16 cellular contexts compared by ENCODE assay signal in genomic region chr2:110166246-110166645, GRCh38. TPM values are rescaled to one million over a fixed set of nuclear protein-coding genes. Genes with fewer than 3 reads are reported as not detected.
"Had no signal": no experiment of that assay in that cellular context is flagged by ENCODE, and none has a peak within 500 bp of the region (broad histone marks: within the 10 kb centered on the region; RNA-seq: fewer than 3 reads in every experiment).

No MANE protein-coding gene starts in this region.

- H3K4me3 Mint-ChIP-seq: activated naive CD4-positive, alpha-beta T cell treated with anti-CD3 and anti-CD28 coated beads, Interleukin-2, amount 10 ng/mL, durations not matched to agents 7 days and 5 days; natural killer cell treated with Interleukin-12 subunit alpha and Interleukin-12 subunit beta and Interleukin-15 and Interleukin-18, amount 100 ng/mL, for 72 hours; stimulated activated effector memory CD8-positive, alpha-beta T cell treated with anti-CD3 and anti-CD28 coated beads, Interleukin-12 subunit alpha, Interleukin-12 subunit beta, amount 100 ng/mL, for 72 hours had no signal

- H3K9me3 Mint-ChIP-seq: activated naive CD4-positive, alpha-beta T cell treated with anti-CD3 and anti-CD28 coated beads, Interleukin-2, amount 10 ng/mL, durations not matched to agents 7 days and 5 days; activated T-helper 2 cell treated with anti-CD3 and anti-CD28 coated beads, Interferon-gamma antibody, Interleukin-2, Interleukin-4, amounts not matched to agents 10 μg/mL and 5 μg/mL and 100 μg/mL, durations not matched to agents 14 hours and 24 hours and 36 hours; natural killer cell treated with Interleukin-12 subunit alpha and Interleukin-12 subunit beta and Interleukin-15 and Interleukin-18, amount 100 ng/mL, for 72 hours; stimulated activated effector memory CD8-positive, alpha-beta T cell treated with anti-CD3 and anti-CD28 coated beads, Interleukin-12 subunit alpha, Interleukin-12 subunit beta, amount 100 ng/mL, for 72 hours had no signal

- H3K27ac ChIP-seq: coronary artery, tibial artery, uterus had no signal

- H3K4me1 ChIP-seq: tibial artery, uterus had no signal

- H3K36me3 ChIP-seq: uterus had no signal

- H3K9me3 ChIP-seq: tibial artery, uterus had no signal

- DNase-seq: activated CD4-positive, alpha-beta T cell treated with anti-CD3 and anti-CD28 coated beads, Interleukin-2, amount 50 U/mL, for 48 hours; activated CD4-positive, CD25-positive, alpha-beta regulatory T cell treated with anti-CD3 and anti-CD28 coated beads, Interleukin-2, amount 50 U/mL, for 72 hours; activated naive CD4-positive, alpha-beta T cell treated with anti-CD3 and anti-CD28 coated beads, Interleukin-2, amount 10 ng/mL, durations not matched to agents 7 days and 5 days; caudate nucleus; effector CD4-positive, alpha-beta T cell; hypothalamus; left ventricle myocardium superior; mesendoderm; nucleus accumbens; posterior cingulate gyrus; tibial artery; uterus had no signal

- H3K4me3 ChIP-seq: coronary artery, tibial artery, uterus had no signal

- H3K27me3 ChIP-seq: tibial artery, uterus had no signal

- H3K27ac Mint-ChIP-seq: activated naive CD4-positive, alpha-beta T cell treated with anti-CD3 and anti-CD28 coated beads, Interleukin-2, amount 10 ng/mL, durations not matched to agents 7 days and 5 days; activated T-helper 2 cell treated with anti-CD3 and anti-CD28 coated beads, Interferon-gamma antibody, Interleukin-2, Interleukin-4, amounts not matched to agents 10 μg/mL and 5 μg/mL and 100 μg/mL, durations not matched to agents 14 hours and 24 hours and 36 hours; natural killer cell treated with Interleukin-12 subunit alpha and Interleukin-12 subunit beta and Interleukin-15 and Interleukin-18, amount 100 ng/mL, for 72 hours; stimulated activated effector memory CD8-positive, alpha-beta T cell treated with anti-CD3 and anti-CD28 coated beads, Interleukin-12 subunit alpha, Interleukin-12 subunit beta, amount 100 ng/mL, for 72 hours had no signal

- H3K36me3 Mint-ChIP-seq: activated naive CD4-positive, alpha-beta T cell treated with anti-CD3 and anti-CD28 coated beads, Interleukin-2, amount 10 ng/mL, durations not matched to agents 7 days and 5 days; natural killer cell treated with Interleukin-12 subunit alpha and Interleukin-12 subunit beta and Interleukin-15 and Interleukin-18, amount 100 ng/mL, for 72 hours; stimulated activated effector memory CD8-positive, alpha-beta T cell treated with anti-CD3 and anti-CD28 coated beads, Interleukin-12 subunit alpha, Interleukin-12 subunit beta, amount 100 ng/mL, for 72 hours had no signal

RNA-seq across cellular contexts. Expression of gene MALL, which starts 50.6 kb away (rescaled TPM):
- total RNA-seq: natural killer cell treated with Interleukin-12 subunit alpha and Interleukin-12 subunit beta and Interleukin-15 and Interleukin-18, amount 100 ng/mL, for 72 hours had no signal
